1 cellular context compared by ENCODE assay signal in the genomic region with DNA sequence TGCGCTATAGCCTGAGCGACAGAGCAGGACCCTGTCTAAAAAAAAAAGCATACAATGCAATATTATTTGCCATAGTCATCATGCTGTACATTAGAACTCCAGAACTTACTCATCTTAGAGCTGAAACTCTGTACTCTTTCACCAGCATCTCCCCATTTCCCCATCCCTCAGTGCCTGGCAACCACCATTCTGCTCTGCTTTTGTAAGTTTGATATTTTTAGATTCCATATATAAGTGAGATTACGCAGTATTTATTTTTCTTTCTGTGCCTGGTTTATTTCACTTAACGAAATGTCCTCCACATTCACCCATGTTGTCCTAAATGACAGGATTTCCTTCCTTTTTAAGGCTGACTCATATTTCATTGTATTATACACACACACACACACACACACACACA.
TF ChIP-seq lines count a peak whose summit lies in the region.

No MANE protein-coding gene starts in this region.

TF ChIP-seq in endothelial cell of umbilical vein, 7 proteins besides CTCF, POLR2A, EP300 and RAD21:
- TF ChIP-seq GATA2 (IDR thresholded peaks at IDR 0.05; ENCODE audit: insufficient read depth, insufficient read length, low read depth, low read length), result peak; percentile 35
- TF ChIP-seq FOS (IDR thresholded peaks at IDR 0.05; ENCODE audit: borderline replicate concordance, insufficient read depth, low read length), result peak; percentile 93
- peak; percentile 90 for TF ChIP-seq JUN (IDR thresholded peaks at IDR 0.05; ENCODE audit: borderline replicate concordance, insufficient read depth, insufficient read length, low read depth)
- TF ChIP-seq EZH2 (IDR thresholded peaks at IDR 0.05; ENCODE audit: borderline replicate concordance, low read depth, low read length, severe bottlenecking), result no peak
- TF ChIP-seq MYC (IDR thresholded peaks at IDR 0.05; ENCODE audit: low read depth, low read length), result no peak
- TF ChIP-seq POLR2AphosphoS5 (IDR thresholded peaks at IDR 0.05; ENCODE audit: insufficient read depth, low read depth, low read length), result peak; percentile 46
- TF ChIP-seq, protein P1, sequence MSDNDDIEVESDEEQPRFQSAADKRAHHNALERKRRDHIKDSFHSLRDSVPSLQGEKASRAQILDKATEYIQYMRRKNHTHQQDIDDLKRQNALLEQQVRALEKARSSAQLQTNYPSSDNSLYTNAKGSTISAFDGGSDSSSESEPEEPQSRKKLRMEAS (IDR thresholded peaks at IDR 0.05; ENCODE audit: insufficient read depth, insufficient read length), result no peak
TF ChIP-seq in endothelial cell of umbilical vein: peak in this region for 4.
